In genomic region chr4:74407891-74408290, GRCh38 we compare ENCODE assay signal across 33 cellular contexts. TPM values are rescaled to one million over a fixed set of nuclear protein-coding genes. Genes with fewer than 3 reads are reported as not detected.
"Had no signal": no experiment of that assay in that cellular context is flagged by ENCODE, and none has a peak within 500 bp of the region (broad histone marks: within the 10 kb centered on the region; RNA-seq: fewer than 3 reads in every experiment).

No MANE protein-coding gene starts in this region.

- H3K36me3 ChIP-seq: WERI-Rb-1 had no signal

- H3K27me3 ChIP-seq: body of pancreas had no signal

- H3K9ac ChIP-seq: KMS-11 had no signal

- H3K9me3 Mint-ChIP-seq: activated CD4-positive, alpha-beta memory T cell treated with anti-CD3 and anti-CD28 coated beads, Interleukin-2, amount 10 ng/mL, durations not matched to agents 7 days and 5 days; activated naive CD4-positive, alpha-beta T cell treated with anti-CD3 and anti-CD28 coated beads, Interleukin-2, amount 50 U/mL, for 24 hours; activated naive CD8-positive, alpha-beta T cell treated with anti-CD3 and anti-CD28 coated beads, Interleukin-2, amount 10 ng/mL, durations not matched to agents 7 days and 5 days; activated T-cell treated with anti-CD3 and anti-CD28 coated beads, Interleukin-2, amount 50 U/mL, for 72 hours; activated T-helper 17 cell treated with anti-CD3 and anti-CD28 coated beads, Interleukin-2, amount 50 U/mL, for 72 hours had no signal

- ATAC-seq: activated T-cell treated with anti-CD3 and anti-CD28 coated beads, Interleukin-2, amount 50 U/mL, for 72 hours; activated T-helper 17 cell treated with anti-CD3 and anti-CD28 coated beads, Interleukin-2, amount 50 U/mL, for 72 hours; body of pancreas had no signal

- H3K4me2 ChIP-seq: KMS-11, PC-9 had no signal

- H2AFZ ChIP-seq: PC-9 had no signal

- H3K27me3 Mint-ChIP-seq: activated naive CD4-positive, alpha-beta T cell treated with anti-CD3 and anti-CD28 coated beads, Interleukin-2, amount 50 U/mL, for 24 hours; activated T-helper 17 cell treated with anti-CD3 and anti-CD28 coated beads, Interleukin-2, amount 50 U/mL, for 72 hours had no signal

- H3K4me1 Mint-ChIP-seq: activated CD4-positive, alpha-beta memory T cell treated with anti-CD3 and anti-CD28 coated beads, Interleukin-2, amount 10 ng/mL, durations not matched to agents 7 days and 5 days; activated naive CD4-positive, alpha-beta T cell treated with anti-CD3 and anti-CD28 coated beads, Interleukin-2, amount 50 U/mL, for 24 hours; activated naive CD8-positive, alpha-beta T cell treated with anti-CD3 and anti-CD28 coated beads, Interleukin-2, amount 10 ng/mL, durations not matched to agents 7 days and 5 days; activated T-helper 17 cell treated with anti-CD3 and anti-CD28 coated beads, Interleukin-2, amount 50 U/mL, for 72 hours had no signal

- H3K4me3 Mint-ChIP-seq: activated CD4-positive, alpha-beta memory T cell treated with anti-CD3 and anti-CD28 coated beads, Interleukin-2, amount 10 ng/mL, durations not matched to agents 7 days and 5 days; activated naive CD4-positive, alpha-beta T cell treated with anti-CD3 and anti-CD28 coated beads, Interleukin-2, amount 50 U/mL, for 24 hours; activated naive CD8-positive, alpha-beta T cell treated with anti-CD3 and anti-CD28 coated beads, Interleukin-2, amount 10 ng/mL, durations not matched to agents 7 days and 5 days; activated T-cell treated with anti-CD3 and anti-CD28 coated beads, Interleukin-2, amount 50 U/mL, for 72 hours; activated T-helper 17 cell treated with anti-CD3 and anti-CD28 coated beads, Interleukin-2, amount 50 U/mL, for 72 hours had no signal

- H3K4me1 ChIP-seq: body of pancreas had no signal

- H3K9me3 ChIP-seq: body of pancreas had no signal

- H3K27ac ChIP-seq: body of pancreas, KMS-11, PC-9, RWPE1, SK-N-MC, WERI-Rb-1 had no signal

- DNase-seq: activated CD4-positive, alpha-beta memory T cell treated with anti-CD3 and anti-CD28 coated beads, Interleukin-2, amount 10 ng/mL, durations not matched to agents 7 days and 5 days; activated CD4-positive, alpha-beta T cell treated with anti-CD3 and anti-CD28 coated beads for 1 hour; activated CD4-positive, alpha-beta T cell treated with anti-CD3 and anti-CD28 coated beads for 48 hours; activated CD4-positive, CD25-positive, alpha-beta regulatory T cell; activated effector memory CD4-positive, alpha-beta T cell treated with anti-CD3 and anti-CD28 coated beads, Interleukin-2, amount 50 U/mL, for 16 hours; activated naive CD4-positive, alpha-beta T cell; activated naive CD8-positive, alpha-beta T cell treated with anti-CD3 and anti-CD28 coated beads, Interleukin-2, amount 10 ng/mL, durations not matched to agents 7 days and 5 days; activated T-cell treated with anti-CD3 and anti-CD28 coated beads, Interleukin-2, amount 50 U/mL, for 1 hour; activated T-cell treated with anti-CD3 and anti-CD28 coated beads, Interleukin-2, amount 50 U/mL, for 72 hours; amygdala; body of pancreas; caudate nucleus; NCI-H1105 treated with DMSO at 0.1 percent for 48 hours; NCI-H1436; NCI-H1694 treated with DMSO at 0.1 percent for 48 hours; NCI-H2029; NCI-H345; NCI-H510A; NCI-H526; NCI-H748 treated with DMSO at 0.1 percent for 48 hours; NK-92 treated with Interleukin-12 subunit alpha and Interleukin-12 subunit beta, amount 100 ng/mL, for 24 hours; PC-9; Right ventricle myocardium superior; T1000; WERI-Rb-1 had no signal

- H3K36me3 Mint-ChIP-seq: activated naive CD4-positive, alpha-beta T cell treated with anti-CD3 and anti-CD28 coated beads, Interleukin-2, amount 50 U/mL, for 24 hours; activated naive CD8-positive, alpha-beta T cell treated with anti-CD3 and anti-CD28 coated beads, Interleukin-2, amount 10 ng/mL, durations not matched to agents 7 days and 5 days had no signal

- H3K4me3 ChIP-seq: body of pancreas, PC-9, SK-N-MC had no signal

- H3K27ac Mint-ChIP-seq: activated CD4-positive, alpha-beta memory T cell treated with anti-CD3 and anti-CD28 coated beads, Interleukin-2, amount 10 ng/mL, durations not matched to agents 7 days and 5 days; activated naive CD4-positive, alpha-beta T cell treated with anti-CD3 and anti-CD28 coated beads, Interleukin-2, amount 50 U/mL, for 24 hours; activated naive CD8-positive, alpha-beta T cell treated with anti-CD3 and anti-CD28 coated beads, Interleukin-2, amount 10 ng/mL, durations not matched to agents 7 days and 5 days; activated T-cell treated with anti-CD3 and anti-CD28 coated beads, Interleukin-2, amount 50 U/mL, for 72 hours; activated T-helper 17 cell treated with anti-CD3 and anti-CD28 coated beads, Interleukin-2, amount 50 U/mL, for 72 hours had no signal

RNA-seq across cellular contexts. Expression of gene AREG, which starts 37.0 kb away (rescaled TPM):
- total RNA-seq: T-helper 2 cell treated with Interferon-gamma antibody and Interleukin-4, amounts not matched to agents 100 ng/mL and 5 ng/mL, for 36 hours had no signal

RNA-seq across cellular contexts. Expression of gene EREG, which starts 42.9 kb away (rescaled TPM):
- total RNA-seq: activated CD4-positive, alpha-beta memory T cell treated with anti-CD3 and anti-CD28 coated beads, Interleukin-2, amount 10 ng/mL, durations not matched to agents 7 days and 5 days; activated CD8-positive, alpha-beta memory T cell treated with anti-CD3 and anti-CD28 coated beads for 36 hours; activated naive CD8-positive, alpha-beta T cell treated with anti-CD3 and anti-CD28 coated beads, Interleukin-2, amount 10 ng/mL, durations not matched to agents 7 days and 5 days; activated T-helper 17 cell treated with anti-CD3 and anti-CD28 coated beads, Interleukin-2, amount 50 U/mL, for 72 hours; body of pancreas; Right ventricle myocardium superior; T-helper 1 cell treated with Interleukin-12 subunit alpha and Interleukin-12 subunit beta and Interleukin-4 antibody, amounts not matched to agents 30 ng/mL and 1 ng/mL, for 36 hours; T-helper 2 cell treated with Interferon-gamma antibody and Interleukin-4, amounts not matched to agents 100 ng/mL and 5 ng/mL, for 36 hours had no signal
